23 cellular contexts compared by ENCODE assay signal in the genomic region with DNA sequence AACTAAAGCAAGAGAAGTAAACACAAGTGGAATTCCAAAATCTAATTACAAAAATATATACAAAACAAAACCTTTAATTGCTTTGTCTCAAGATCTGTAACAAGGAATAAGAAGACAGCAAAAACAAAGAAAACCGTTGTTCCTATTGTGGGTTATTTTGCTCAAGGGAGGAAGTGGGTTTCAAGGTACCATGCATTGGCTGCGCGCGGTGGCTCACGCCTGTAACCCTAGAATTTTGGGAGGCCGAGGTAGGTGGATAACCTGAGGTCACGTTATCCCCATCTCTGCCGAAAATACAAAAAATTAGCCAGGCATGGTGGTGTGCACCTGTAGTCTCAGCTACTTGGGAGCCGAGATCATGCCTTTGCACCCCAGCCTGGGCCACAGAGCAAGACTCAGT. TPM values are rescaled to one million over a fixed set of nuclear protein-coding genes. Genes with fewer than 3 reads are reported as not detected.
A peak's percentile ranks its signal among the peaks of the same experiment; 100 is the strongest.
DNase-seq lines count a peak whose midpoint lies in the region; ATAC-seq and TF ChIP-seq lines count a peak whose summit lies in the region.
"Had no signal": no experiment of that assay in that cellular context is flagged by ENCODE, and none has a peak within 500 bp of the region (broad histone marks: within the 10 kb centered on the region; RNA-seq: fewer than 3 reads in every experiment).

No MANE protein-coding gene starts in this region.

- H3K27ac ChIP-seq in BLaER1 (peak overlapping the region; percentile 72), upper lobe of right lung (no peak overlapping the region)
- H3K27ac ChIP-seq: adrenal gland, gastroesophageal sphincter, prostate gland, stomach, WERI-Rb-1 had no signal

- H3K4me1 ChIP-seq in BLaER1 (peaks cover 64% of the 10 kb centered on the region), upper lobe of right lung (no peaks in the 10 kb centered on the region)
- H3K4me1 ChIP-seq: gastroesophageal sphincter had no signal

- no peaks in the 10 kb centered on the region for H3K36me3 ChIP-seq in BLaER1
- H3K36me3 ChIP-seq in upper lobe of right lung, result no peaks in the 10 kb centered on the region
- H3K36me3 ChIP-seq: adrenal gland, gastroesophageal sphincter, prostate gland, stomach, WERI-Rb-1 had no signal

- peaks cover 9% of the 10 kb centered on the region for H3K36me3 Mint-ChIP-seq in T-helper 2 cell treated with Interferon-gamma antibody and Interleukin-4, amounts not matched to agents 5 μg/mL and 100 μg/mL, for 36 hours (ENCODE audit: low read depth)
- H3K36me3 Mint-ChIP-seq in effector memory CD8-positive, alpha-beta T cell (ENCODE audit: insufficient read depth), result peaks cover 6% of the 10 kb centered on the region

- H3K4me1 Mint-ChIP-seq in T-helper 2 cell treated with Interferon-gamma antibody and Interleukin-4, amounts not matched to agents 5 μg/mL and 100 μg/mL, for 36 hours (ENCODE audit: low read depth), result peaks cover 49% of the 10 kb centered on the region
- H3K4me1 Mint-ChIP-seq in effector memory CD8-positive, alpha-beta T cell (ENCODE audit: low read depth in 2 of 2), result peaks cover 22 to 55% of the 10 kb centered on the region in 2 donors

- H3K9me3 Mint-ChIP-seq in T-helper 2 cell treated with Interferon-gamma antibody and Interleukin-4, amounts not matched to agents 5 μg/mL and 100 μg/mL, for 36 hours, result no peaks in the 10 kb centered on the region
- H3K9me3 Mint-ChIP-seq in effector memory CD8-positive, alpha-beta T cell, result no peaks in the 10 kb centered on the region
- H3K9me3 Mint-ChIP-seq: nephron progenitor cell had no signal

- peaks cover 6% of the 10 kb centered on the region; the same call in 1 of the 2 replicates for H3K9me3 ChIP-seq in BLaER1
- H3K9me3 ChIP-seq in upper lobe of right lung, result no peaks in the 10 kb centered on the region
- H3K9me3 ChIP-seq: adrenal gland, gastroesophageal sphincter, prostate gland, stomach had no signal

- peak overlapping the region; percentile 77 for H3K4me2 ChIP-seq in BLaER1

- H3K27me3 ChIP-seq in BLaER1 (no peaks in the 10 kb centered on the region), upper lobe of right lung (no peaks in the 10 kb centered on the region)
- H3K27me3 ChIP-seq: adrenal gland, gastroesophageal sphincter, stomach had no signal

- peak overlapping the region; percentile 2; the same call in 1 of the 2 replicates for H3K4me3 ChIP-seq in BLaER1
- no peak overlapping the region for H3K4me3 ChIP-seq in upper lobe of right lung
- H3K4me3 ChIP-seq: adrenal gland, gastroesophageal sphincter, prostate gland, stomach had no signal

- H4K20me1 ChIP-seq in BLaER1, result no peaks in the 10 kb centered on the region

- DNase-seq in CD1c-positive myeloid dendritic cell (ENCODE audit: extremely low spot score), result peak; percentile 27
- DNase-seq in T-helper 2 cell treated with Interferon-gamma antibody and Interleukin-4, amounts not matched to agents 5 μg/mL and 100 μg/mL, for 36 hours (ENCODE audit: low spot score), result no peak
- DNase-seq in effector memory CD8-positive, alpha-beta T cell, result peak in 1 of 3 experiments; percentile 13
- no peak for DNase-seq in Right ventricle myocardium superior
- DNase-seq in upper lobe of right lung, result no peak
- DNase-seq: adrenal gland, erythroblast, H7, kidney glomerular epithelial cell, mammary epithelial cell, MM.1S, NCI-H146, NCI-H82, nephron progenitor cell, PC-3, stomach, trophoblast cell, WERI-Rb-1 had no signal

- H3K4me3 Mint-ChIP-seq in T-helper 2 cell treated with Interferon-gamma antibody and Interleukin-4, amounts not matched to agents 5 μg/mL and 100 μg/mL, for 36 hours, result peak overlapping the region; percentile 57
- H3K4me3 Mint-ChIP-seq in effector memory CD8-positive, alpha-beta T cell, result peak overlapping the region; percentile 52 to 69
- H3K4me3 Mint-ChIP-seq: nephron progenitor cell had no signal

- TF ChIP-seq CTCF in upper lobe of right lung (IDR thresholded peaks at IDR 0.05), result no peak

- peak overlapping the region; percentile 26 for H3K27ac Mint-ChIP-seq in T-helper 2 cell treated with Interferon-gamma antibody and Interleukin-4, amounts not matched to agents 5 μg/mL and 100 μg/mL, for 36 hours
- H3K27ac Mint-ChIP-seq in effector memory CD8-positive, alpha-beta T cell, result peak overlapping the region; percentile 44 to 65
- H3K27ac Mint-ChIP-seq: nephron progenitor cell had no signal

- peak overlapping the region; percentile 17; the same call in 1 of the 2 replicates for H3K9ac ChIP-seq in BLaER1

- peak; percentile 70 for ATAC-seq in effector memory CD8-positive, alpha-beta T cell (replicated peaks)
- ATAC-seq in Right ventricle myocardium superior (ENCODE audit: poor library complexity), result no peak
- ATAC-seq in HG03175 (IDR thresholded peaks at IDR 0.05; ENCODE audit: unreplicated experiment), result no peak
- no peak for ATAC-seq in upper lobe of right lung
- ATAC-seq: gastroesophageal sphincter, HepG2, PC-3 had no signal

- peaks cover 6% of the 10 kb centered on the region for H3K27me3 Mint-ChIP-seq in T-helper 2 cell treated with Interferon-gamma antibody and Interleukin-4, amounts not matched to agents 5 μg/mL and 100 μg/mL, for 36 hours (ENCODE audit: low read depth)
- H3K27me3 Mint-ChIP-seq in effector memory CD8-positive, alpha-beta T cell, result no peaks in the 10 kb centered on the region

- intact Hi-C loops in Right ventricle myocardium superior (cut with DNase I), result no loop called here
- intact Hi-C loops in upper lobe of right lung (cut with DNase I), result no loop called here

RNA-seq across cellular contexts. Expression of a gene that starts 12.1 kb away (rescaled TPM):
- total RNA-seq in Right ventricle myocardium superior (4.2 TPM), upper lobe of right lung (31.0 TPM)
- total RNA-seq: PC-3 had no signal
